16 cellular contexts compared by ENCODE assay signal in genomic region chr1:194707074-194707473, GRCh38.
DNase-seq lines count a peak whose midpoint lies in the region; ATAC-seq, FAIRE-seq and TF ChIP-seq lines count a peak whose summit lies in the region.
"Had no signal": no experiment of that assay in that cellular context is flagged by ENCODE, and none has a peak within 500 bp of the region (broad histone marks: within the 10 kb centered on the region; RNA-seq: fewer than 3 reads in every experiment).

No MANE protein-coding gene starts in this region.

- H3K36me3 ChIP-seq in IMR-90 (ENCODE audit: control insufficient read depth, insufficient read depth, low read length), result no peaks in the 10 kb centered on the region
- no peaks in the 10 kb centered on the region; the same call in 1 of the 2 replicates for H3K36me3 ChIP-seq in SU-DHL-6 (ENCODE audit: low read length)
- H3K36me3 ChIP-seq in heart left ventricle, result no peaks in the 10 kb centered on the region
- H3K36me3 ChIP-seq: BE2C had no signal

- dilution Hi-C loops in IMR-90 (cut with HindIII; ENCODE audit: low sequenced_read_pairs, unreplicated experiment), result no loop called here

- TF ChIP-seq CTCF in A549 (IDR thresholded peaks at IDR 0.05) (no peak), IMR-90 (conservative IDR thresholded peaks at IDR 0.05; ENCODE audit: low read depth, low read length) (no peak), SU-DHL-6 (IDR thresholded peaks at IDR 0.05; ENCODE audit: insufficient read depth, low read length, poor library complexity, severe bottlenecking) (no peak), nephron progenitor cell (IDR thresholded peaks at IDR 0.05) (no peak), heart left ventricle (IDR thresholded peaks at IDR 0.05) (no peak)

- H3K18ac ChIP-seq in IMR-90 (ENCODE audit: low read depth, low read length), result no peak overlapping the region

- H4K91ac ChIP-seq in IMR-90 (ENCODE audit: insufficient read depth, low read depth, low read length), result no peak overlapping the region

- H3K4me1 Mint-ChIP-seq in nephron progenitor cell, result no peaks in the 10 kb centered on the region
- H3K4me1 Mint-ChIP-seq: GM23338, H9 had no signal

- H4K20me1 ChIP-seq in IMR-90 (ENCODE audit: insufficient read depth, low read length) (no peaks in the 10 kb centered on the region), SU-DHL-6 (ENCODE audit: low read depth, low read length) (no peaks in the 10 kb centered on the region)

- no peak overlapping the region for H3K23ac ChIP-seq in IMR-90 (ENCODE audit: low read depth, low read length)

- intact Hi-C loops in IMR-90 (cut with micrococcal nuclease), result no loop called here
- intact Hi-C loops in heart left ventricle (cut with DNase I), result no loop called here

- no peaks in the 10 kb centered on the region for H3K79me1 ChIP-seq in IMR-90 (ENCODE audit: low read depth in 1 of 2, low read length in 2 of 2)

- POLR2A ChIA-PET in A549 (lab: Yijun Ruan, JAX) (no interaction called here), IMR-90 (lab: Charles Lee; ENCODE audit: unreplicated experiment) (no interaction called here)

- no peaks in the 10 kb centered on the region for H3K27me3 Mint-ChIP-seq in nephron progenitor cell (ENCODE audit: low read depth, poor library complexity)
- H3K27me3 Mint-ChIP-seq: CD4-positive, alpha-beta memory T cell had no signal

- H3K4me1 ChIP-seq in A549 (no peaks in the 10 kb centered on the region), IMR-90 (ENCODE audit: control insufficient read depth, insufficient read depth, low read length) (no peaks in the 10 kb centered on the region), heart left ventricle (peaks cover 0 to 5% (median 0%) of the 10 kb centered on the region in 12 donors)

- H2BK5ac ChIP-seq in IMR-90 (ENCODE audit: low read depth, low read length, poor library complexity, severe bottlenecking), result no peak overlapping the region

- H2AK5ac ChIP-seq in IMR-90 (ENCODE audit: low read depth, low read length), result no peak overlapping the region

- FAIRE-seq in A549 (lab: Jason Lieb, UNC), result no peak
- FAIRE-seq: GM12892 had no signal

- in situ Hi-C loops in IMR-90 (cut with MboI; ENCODE audit: low sequenced_read_pairs), result no loop called here

- H3K27me3 ChIP-seq in IMR-90 (ENCODE audit: control insufficient read depth, insufficient read depth, low read length), result no peaks in the 10 kb centered on the region
- no peaks in the 10 kb centered on the region for H3K27me3 ChIP-seq in SU-DHL-6 (ENCODE audit: low read length)
- H3K27me3 ChIP-seq in heart left ventricle, result no peaks in the 10 kb centered on the region
- H3K27me3 ChIP-seq: BE2C had no signal

- no peak overlapping the region for H4K5ac ChIP-seq in IMR-90 (ENCODE audit: low read depth, low read length)

- H3K4me2 ChIP-seq in A549, result no peak overlapping the region
- H3K4me2 ChIP-seq in IMR-90 (ENCODE audit: low read depth, low read length), result no peak overlapping the region
- no peak overlapping the region for H3K4me2 ChIP-seq in SU-DHL-6 (ENCODE audit: low read depth, low read length, poor library complexity, severe bottlenecking)
- H3K4me2 ChIP-seq: GM23338 had no signal

- no peak overlapping the region for H2BK20ac ChIP-seq in IMR-90 (ENCODE audit: low read depth, low read length)

- TF ChIP-seq RAD21 in A549 (conservative IDR thresholded peaks at IDR 0.05 in 1 of 2, IDR thresholded peaks at IDR 0.05 in 1 of 2), result no peak
- TF ChIP-seq RAD21 in IMR-90 (IDR thresholded peaks at IDR 0.05; ENCODE audit: low read length), result no peak

- H3K9me3 ChIP-seq in A549 (no peaks in the 10 kb centered on the region), IMR-90 (ENCODE audit: control insufficient read depth, insufficient read depth, low read length) (no peaks in the 10 kb centered on the region), SU-DHL-6 (ENCODE audit: insufficient read depth, low read length) (peaks cover 5% of the 10 kb centered on the region; the same call in 1 of the 2 replicates), heart left ventricle (no peaks in the 10 kb centered on the region)
- H3K9me3 ChIP-seq: BE2C had no signal

- TF ChIP-seq POLR2A in A549 (IDR thresholded peaks at IDR 0.05; ENCODE audit: low read length) (no peak), IMR-90 (IDR thresholded peaks at IDR 0.05; ENCODE audit: low read depth, low read length) (no peak), heart left ventricle (IDR thresholded peaks at IDR 0.05) (no peak)

- H2BK15ac ChIP-seq in IMR-90 (ENCODE audit: low read depth, low read length), result no peak overlapping the region

- H3K9ac ChIP-seq in IMR-90 (ENCODE audit: low read depth, low read length) (no peak overlapping the region), SU-DHL-6 (ENCODE audit: low read length) (no peak overlapping the region)

- no TSS peak for BruUV-seq in IMR-90 (replicated peaks; lab: Mats Ljungman, UMichigan)

- H3K27ac Mint-ChIP-seq in nephron progenitor cell, result peak overlapping the region; percentile 46
- H3K27ac Mint-ChIP-seq: CD4-positive, alpha-beta memory T cell; GM23338; H9 had no signal

- no peak for ATAC-seq in A549
- ATAC-seq in IMR-90 (ENCODE audit: low read depth), result no peak
- no peak for ATAC-seq in heart left ventricle
- ATAC-seq: GM23338 had no signal

- H3K36me3 Mint-ChIP-seq in nephron progenitor cell (ENCODE audit: low read depth), result no peaks in the 10 kb centered on the region
- H3K36me3 Mint-ChIP-seq: CD4-positive, alpha-beta memory T cell had no signal

- CTCF ChIA-PET in A549 (lab: Yijun Ruan, JAX), result no interaction called here
- CTCF ChIA-PET in IMR-90 (lab: Yijun Ruan, JAX), result no interaction called here

- no peaks in the 10 kb centered on the region for H3K79me2 ChIP-seq in SU-DHL-6 (ENCODE audit: insufficient read depth, low read length)

- H3K9me1 ChIP-seq in IMR-90 (ENCODE audit: insufficient read depth, low read length), result no peaks in the 10 kb centered on the region

- no peaks in the 10 kb centered on the region; the same call in 1 of the 2 replicates for H3F3A ChIP-seq in SU-DHL-6 (ENCODE audit: insufficient read depth)

- no peak overlapping the region for H2AK9ac ChIP-seq in IMR-90 (replicated peaks; ENCODE audit: low read depth, low read length, poor library complexity)

- 66% methylated on average over 6 of the region's 6 CpGs for WGBS in A549 (ENCODE audit: missing lambda C conversion rate)
- WGBS in IMR-90 (ENCODE audit: extremely low coverage in 2 of 2, insufficient read length in 1 of 2), 2 experiments, result no CpG with 5 or more reads among the region's 6 CpGs
- 77 to 86% (median 80%) methylated on average over 6 of the region's 6 CpGs for WGBS in heart left ventricle, 4 donors

- no peak overlapping the region for H3K56ac ChIP-seq in IMR-90 (ENCODE audit: extremely low read depth, insufficient read depth, low read length)

- H3K4me3 Mint-ChIP-seq in nephron progenitor cell, result no peak overlapping the region
- H3K4me3 Mint-ChIP-seq: CD4-positive, alpha-beta memory T cell; GM23338; H9 had no signal

- no peak overlapping the region for H3K14ac ChIP-seq in IMR-90 (replicated peaks; ENCODE audit: low read depth, low read length)

- no peaks in the 10 kb centered on the region for H3K9me3 Mint-ChIP-seq in nephron progenitor cell
- H3K9me3 Mint-ChIP-seq: CD4-positive, alpha-beta memory T cell; GM23338; H9 had no signal

- DNase-seq in A549 (ENCODE audit: low read depth in 1 of 2, low spot score in 1 of 2) (no peak), IMR-90 (no peak), nephron progenitor cell (no peak), KG1 (lab: John Stamatoyannopoulos, UW) (no peak), heart left ventricle (no peak), NCI-H345 (lab: John Stamatoyannopoulos, UW) (no peak)
- DNase-seq: BE2C; CD4-positive, alpha-beta memory T cell; DMS153; DND-41; GDM1; H9 had no signal

- TF ChIP-seq EP300 in A549 (IDR thresholded peaks at IDR 0.05), result no peak

- H3K4me3 ChIP-seq in A549 (no peak overlapping the region), IMR-90 (ENCODE audit: insufficient read depth, low read depth, low read length) (no peak overlapping the region), SU-DHL-6 (ENCODE audit: insufficient read depth, low read length, poor library complexity, severe bottlenecking) (no peak overlapping the region), heart left ventricle (no peak overlapping the region)
- H3K4me3 ChIP-seq: GM23338 had no signal

- H2AFZ ChIP-seq in IMR-90 (replicated peaks; ENCODE audit: low read length, poor library complexity) (no peak overlapping the region), SU-DHL-6 (ENCODE audit: low read depth, low read length, severe bottlenecking) (peak overlapping the region; percentile 70)
- H2AFZ ChIP-seq: GM23338 had no signal

- no peak overlapping the region for H3K27ac ChIP-seq in A549
- no peak overlapping the region for H3K27ac ChIP-seq in IMR-90 (ENCODE audit: insufficient read depth, low read length)
- no peak overlapping the region for H3K27ac ChIP-seq in SU-DHL-6 (ENCODE audit: low read depth, low read length)
- H3K27ac ChIP-seq in heart left ventricle, result no peak overlapping the region
- H3K27ac ChIP-seq: C4-2B had no signal

- no peak overlapping the region for H2BK120ac ChIP-seq in IMR-90 (ENCODE audit: low read depth, low read length)

- no peak overlapping the region for H4K8ac ChIP-seq in IMR-90 (ENCODE audit: low read depth in 2 of 2, low read length in 2 of 2)

- no peak overlapping the region for H3K4ac ChIP-seq in IMR-90 (ENCODE audit: low read depth, low read length)

- H3K9me2 ChIP-seq in SU-DHL-6 (replicated peaks; ENCODE audit: insufficient read depth, low read length), result no peaks in the 10 kb centered on the region

TF ChIP-seq in A549, 52 proteins besides CTCF, POLR2A, EP300 and RAD21:
- no peak for TF ChIP-seq NFE2L2 (conservative IDR thresholded peaks at IDR 0.05; ENCODE audit: low read length)
- peak; percentile 50 for TF ChIP-seq MAFK (IDR thresholded peaks at IDR 0.05; ENCODE audit: partially characterized antibody)
- TF ChIP-seq FOSB (CRISPR knock-in tag; IDR thresholded peaks at IDR 0.05), result no peak
- no peak for TF ChIP-seq ZFP36 (IDR thresholded peaks at IDR 0.05; ENCODE audit: borderline replicate concordance, partially characterized antibody)

TF ChIP-seq in IMR-90, 13 proteins besides CTCF, POLR2A, EP300 and RAD21:
- TF ChIP-seq RFX5 (IDR thresholded peaks at IDR 0.05; ENCODE audit: low read depth, low read length) (no peak), MAFK (IDR thresholded peaks at IDR 0.05; ENCODE audit: low read depth, low read length) (0 out of 2 replicates have a peak, but pooled peaks have one; percentile 35)
